In the genomic region with DNA sequence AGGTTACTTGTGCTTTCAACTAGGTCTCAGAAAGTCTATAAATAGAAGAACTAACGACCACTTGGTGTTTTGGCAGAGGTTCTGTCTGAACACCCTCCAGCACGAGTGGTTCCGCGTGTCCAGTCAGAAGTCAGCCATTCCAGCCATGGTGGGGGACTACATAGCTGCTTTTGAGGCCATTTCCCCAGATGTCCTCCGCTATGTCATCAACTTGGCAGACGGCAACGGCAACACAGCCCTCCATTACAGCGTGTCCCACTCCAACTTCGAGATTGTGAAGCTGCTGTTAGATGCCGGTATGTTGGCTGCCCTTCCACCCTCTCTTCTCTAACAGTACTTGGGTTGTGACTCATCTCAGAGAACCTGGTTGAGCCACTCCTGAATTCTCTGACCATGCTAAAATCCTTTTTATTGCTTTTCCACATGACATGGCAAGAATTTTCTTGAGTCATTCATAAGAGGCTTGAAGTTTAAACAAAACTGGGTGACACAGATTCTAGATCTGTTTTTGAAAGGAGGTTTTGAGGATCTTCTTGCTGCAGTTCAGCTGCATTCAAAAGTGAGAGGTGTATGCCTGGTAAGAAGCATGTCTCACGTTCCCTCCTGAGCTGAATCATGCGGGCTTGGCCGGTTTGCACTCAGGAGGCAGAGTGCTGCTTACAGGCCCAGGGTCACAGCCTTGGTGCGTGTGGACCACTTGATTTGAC, we compare ENCODE assay signal across 10 cellular contexts.
A peak's percentile ranks its signal among the peaks of the same experiment; 100 is the strongest.
DNase-seq lines count a peak whose midpoint lies in the region; ATAC-seq and TF ChIP-seq lines count a peak whose summit lies in the region.
"Had no signal": no experiment of that assay in that cellular context is flagged by ENCODE, and none has a peak within 500 bp of the region (broad histone marks: within the 10 kb centered on the region; RNA-seq: fewer than 3 reads in every experiment).

No MANE protein-coding gene starts in this region.

- intact Hi-C loops in Right ventricle myocardium superior (cut with DNase I): no loop called here

- DNase-seq in GM03348 (ENCODE audit: low spot score) (peak; percentile 85), WTC11 (ENCODE audit: low spot score) (no peak), Right ventricle myocardium superior (peak; percentile 71), skeletal muscle cell (ENCODE audit: low read depth) (peak; percentile 80), Ammon's horn (ENCODE audit: low spot score) (no peak), hippocampal formation (lab: John Stamatoyannopoulos, UW) (no peak), SJCRH30 (no peak)
- no peak for DNase-seq in natural killer cell treated with Interleukin-12 subunit alpha and Interleukin-12 subunit beta and Interleukin-15 and Interleukin-18, amount 100 ng/mL, for 72 hours (ENCODE audit: low spot score)
- DNase-seq: activated CD4-positive, alpha-beta memory T cell treated with anti-CD3 and anti-CD28 coated beads for 36 hours; stimulated activated CD4-positive, alpha-beta T cell treated with anti-CD3 and anti-CD28 coated beads, Interleukin-2, amount 100 ng/mL, for 24 hours had no signal

- no peaks in the 10 kb centered on the region for H3K9me3 Mint-ChIP-seq in WTC11
- no peaks in the 10 kb centered on the region for H3K9me3 Mint-ChIP-seq in natural killer cell treated with Interleukin-12 subunit alpha and Interleukin-12 subunit beta and Interleukin-15 and Interleukin-18, amount 100 ng/mL, for 72 hours
- H3K9me3 Mint-ChIP-seq: activated CD4-positive, alpha-beta memory T cell treated with anti-CD3 and anti-CD28 coated beads for 36 hours had no signal

- no peaks in the 10 kb centered on the region for H3K9me3 ChIP-seq in SJCRH30 (replicated peaks)

- peak overlapping the region; percentile 11; the same call in 1 of the 2 replicates for H3K27ac Mint-ChIP-seq in WTC11
- H3K27ac Mint-ChIP-seq in natural killer cell treated with Interleukin-12 subunit alpha and Interleukin-12 subunit beta and Interleukin-15 and Interleukin-18, amount 100 ng/mL, for 72 hours: no peak overlapping the region
- H3K27ac Mint-ChIP-seq: activated CD4-positive, alpha-beta memory T cell treated with anti-CD3 and anti-CD28 coated beads for 36 hours had no signal

- no peaks in the 10 kb centered on the region for H3K27me3 Mint-ChIP-seq in WTC11 (ENCODE audit: low read depth)
- peaks cover 0 to 2% of the 10 kb centered on the region in 2 donors for H3K27me3 Mint-ChIP-seq in natural killer cell treated with Interleukin-12 subunit alpha and Interleukin-12 subunit beta and Interleukin-15 and Interleukin-18, amount 100 ng/mL, for 72 hours
- H3K27me3 Mint-ChIP-seq: activated CD4-positive, alpha-beta memory T cell treated with anti-CD3 and anti-CD28 coated beads for 36 hours had no signal

- no peaks in the 10 kb centered on the region for H3K4me1 Mint-ChIP-seq in WTC11
- H3K4me1 Mint-ChIP-seq in natural killer cell treated with Interleukin-12 subunit alpha and Interleukin-12 subunit beta and Interleukin-15 and Interleukin-18, amount 100 ng/mL, for 72 hours (ENCODE audit: low read depth in 2 of 2): no peaks in the 10 kb centered on the region

- peaks cover 3% of the 10 kb centered on the region; the same call in 1 of the 2 replicates for H3K36me3 ChIP-seq in SJCRH30

- ATAC-seq in WTC11 (no peak), Right ventricle myocardium superior (ENCODE audit: poor library complexity) (peak; percentile 74)
- no peak for ATAC-seq in natural killer cell treated with Interleukin-12 subunit alpha and Interleukin-12 subunit beta and Interleukin-15 and Interleukin-18, amount 100 ng/mL, for 72 hours

- H3K4me3 Mint-ChIP-seq in WTC11: no peak overlapping the region
- H3K4me3 Mint-ChIP-seq in natural killer cell treated with Interleukin-12 subunit alpha and Interleukin-12 subunit beta and Interleukin-15 and Interleukin-18, amount 100 ng/mL, for 72 hours: no peak overlapping the region
- H3K4me3 Mint-ChIP-seq: activated CD4-positive, alpha-beta memory T cell treated with anti-CD3 and anti-CD28 coated beads for 36 hours had no signal

- peaks cover 61% of the 10 kb centered on the region for H3K36me3 Mint-ChIP-seq in WTC11
- no peaks in the 10 kb centered on the region for H3K36me3 Mint-ChIP-seq in natural killer cell treated with Interleukin-12 subunit alpha and Interleukin-12 subunit beta and Interleukin-15 and Interleukin-18, amount 100 ng/mL, for 72 hours

- POLR2A ChIA-PET in WTC11 (lab: Charles Lee): no interaction called here

- H3K27ac ChIP-seq in SJCRH30: no peak overlapping the region

- TF ChIP-seq CTCF in WTC11 (IDR thresholded peaks at IDR 0.05): no peak

- CTCF ChIA-PET in WTC11 (lab: Charles Lee): no interaction called here

- H3K4me1 ChIP-seq in SJCRH30: no peaks in the 10 kb centered on the region

- no peak overlapping the region for H3K4me3 ChIP-seq in skeletal muscle cell (ENCODE audit: low read depth, low read length)
- H3K4me3 ChIP-seq in SJCRH30: no peak overlapping the region

- no peaks in the 10 kb centered on the region for H3K27me3 ChIP-seq in SJCRH30

TF ChIP-seq in WTC11, 78 proteins besides CTCF, POLR2A, EP300 and RAD21:
- TF ChIP-seq CREB1 (CRISPR knock-in tag; IDR thresholded peaks at IDR 0.05) (no peak), SMAD3 (CRISPR knock-in tag; IDR thresholded peaks at IDR 0.05; ENCODE audit: borderline replicate concordance) (no peak), ZNF532 (CRISPR knock-in tag; IDR thresholded peaks at IDR 0.05; ENCODE audit: borderline replicate concordance) (no peak), ZBTB43 (CRISPR knock-in tag; IDR thresholded peaks at IDR 0.05) (no peak), RORB (CRISPR knock-in tag; IDR thresholded peaks at IDR 0.05) (no peak), HMGA2 (CRISPR knock-in tag; IDR thresholded peaks at IDR 0.05) (no peak)
- TF ChIP-seq, protein P1, sequence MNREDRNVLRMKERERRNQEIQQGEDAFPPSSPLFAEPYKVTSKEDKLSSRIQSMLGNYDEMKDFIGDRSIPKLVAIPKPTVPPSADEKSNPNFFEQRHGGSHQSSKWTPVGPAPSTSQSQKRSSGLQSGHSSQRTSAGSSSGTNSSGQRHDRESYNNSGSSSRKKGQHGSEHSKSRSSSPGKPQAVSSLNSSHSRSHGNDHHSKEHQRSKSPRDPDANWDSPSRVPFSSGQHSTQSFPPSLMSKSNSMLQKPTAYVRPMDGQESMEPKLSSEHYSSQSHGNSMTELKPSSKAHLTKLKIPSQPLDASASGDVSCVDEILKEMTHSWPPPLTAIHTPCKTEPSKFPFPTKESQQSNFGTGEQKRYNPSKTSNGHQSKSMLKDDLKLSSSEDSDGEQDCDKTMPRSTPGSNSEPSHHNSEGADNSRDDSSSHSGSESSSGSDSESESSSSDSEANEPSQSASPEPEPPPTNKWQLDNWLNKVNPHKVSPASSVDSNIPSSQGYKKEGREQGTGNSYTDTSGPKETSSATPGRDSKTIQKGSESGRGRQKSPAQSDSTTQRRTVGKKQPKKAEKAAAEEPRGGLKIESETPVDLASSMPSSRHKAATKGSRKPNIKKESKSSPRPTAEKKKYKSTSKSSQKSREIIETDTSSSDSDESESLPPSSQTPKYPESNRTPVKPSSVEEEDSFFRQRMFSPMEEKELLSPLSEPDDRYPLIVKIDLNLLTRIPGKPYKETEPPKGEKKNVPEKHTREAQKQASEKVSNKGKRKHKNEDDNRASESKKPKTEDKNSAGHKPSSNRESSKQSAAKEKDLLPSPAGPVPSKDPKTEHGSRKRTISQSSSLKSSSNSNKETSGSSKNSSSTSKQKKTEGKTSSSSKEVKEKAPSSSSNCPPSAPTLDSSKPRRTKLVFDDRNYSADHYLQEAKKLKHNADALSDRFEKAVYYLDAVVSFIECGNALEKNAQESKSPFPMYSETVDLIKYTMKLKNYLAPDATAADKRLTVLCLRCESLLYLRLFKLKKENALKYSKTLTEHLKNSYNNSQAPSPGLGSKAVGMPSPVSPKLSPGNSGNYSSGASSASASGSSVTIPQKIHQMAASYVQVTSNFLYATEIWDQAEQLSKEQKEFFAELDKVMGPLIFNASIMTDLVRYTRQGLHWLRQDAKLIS (CRISPR knock-in tag; IDR thresholded peaks at IDR 0.05; ENCODE audit: borderline replicate concordance): no peak

Comparison
In these comparisons a context has a peak if more than half of its experiments do, and no peak if none do; other contexts are left out.
1. DNase-seq: peak in GM03348 (single experiment), Right ventricle myocardium superior (single experiment) and skeletal muscle cell (single experiment); none in WTC11 (single experiment), Ammon's horn (single experiment), hippocampal formation (0 of 2), natural killer cell treated with Interleukin-12 subunit alpha and Interleukin-12 subunit beta and Interleukin-15 and Interleukin-18, amount 100 ng/mL, for 72 hours (single experiment) and SJCRH30 (0 of 2).